In the genomic region with DNA sequence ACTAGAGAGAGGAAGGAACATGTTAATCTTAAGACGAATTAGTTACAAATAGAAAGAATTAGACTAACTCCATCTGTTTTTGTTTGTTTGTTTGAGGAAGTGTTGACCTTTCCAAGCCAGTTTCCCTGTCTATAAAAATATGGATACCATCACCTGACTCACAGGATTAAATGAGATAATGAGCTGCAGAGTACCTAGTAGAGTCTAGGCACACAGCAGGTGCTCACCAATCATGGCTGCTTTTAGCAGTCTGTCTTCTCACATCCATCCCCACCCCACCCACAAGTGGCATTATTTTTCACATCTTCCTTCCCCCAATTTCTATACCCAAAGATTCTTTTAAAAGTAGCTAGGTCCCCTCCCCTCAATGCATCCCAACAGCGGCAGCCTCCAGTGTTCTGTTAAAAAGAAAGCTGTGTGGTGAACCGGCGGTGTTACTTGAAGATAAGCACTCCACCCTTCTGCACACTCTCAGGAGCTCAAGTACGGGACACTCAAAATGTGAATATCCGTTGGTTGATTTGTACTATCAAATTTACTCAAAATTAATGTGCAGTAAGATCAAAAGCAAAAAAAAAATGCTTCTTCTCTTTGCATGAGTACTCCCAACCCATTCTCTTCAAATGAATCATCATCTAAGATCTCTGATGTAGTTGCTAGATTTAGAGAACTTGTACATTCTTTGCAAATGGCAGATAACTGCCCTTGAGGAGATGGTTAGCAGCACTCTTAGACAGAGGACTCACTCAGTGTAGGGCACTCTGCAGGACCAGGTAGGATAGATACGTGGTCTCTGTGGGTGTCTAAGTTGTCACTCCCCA, we compare ENCODE assay signal across 8 cellular contexts.
A peak's percentile ranks its signal among the peaks of the same experiment; 100 is the strongest.
DNase-seq lines count a peak whose midpoint lies in the region; ATAC-seq and TF ChIP-seq lines count a peak whose summit lies in the region.

No MANE protein-coding gene starts in this region.

- no peaks in the 10 kb centered on the region for H3F3A ChIP-seq in DOHH2 (ENCODE audit: control insufficient read depth, insufficient read depth)

- H3K4me3 ChIP-seq in DOHH2 (ENCODE audit: low read length) (peak overlapping the region; percentile 33), fibroblast of pulmonary artery (replicated peaks; ENCODE audit: low read depth, low read length) (no peak overlapping the region), esophagus muscularis mucosa (no peak overlapping the region), psoas muscle (no peak overlapping the region), left ventricle myocardium inferior (no peak overlapping the region)

- WGBS in esophagus muscularis mucosa, result 80% methylated on average over 7 of the region's 7 CpGs
- WGBS in psoas muscle, 3 donors, result 77 to 88% (median 79%) methylated on average over 7 of the region's 7 CpGs

- peak overlapping the region; percentile 43 for H3K4me2 ChIP-seq in DOHH2 (ENCODE audit: low read length)

- DNase-seq in fibroblast of pulmonary artery (ENCODE audit: low read depth) (peak; percentile 67), esophagus muscularis mucosa (ENCODE audit: extremely low spot score) (no peak), psoas muscle (no peak), HPDE6-E6E7 (ENCODE audit: extremely low spot score) (no peak), left ventricle myocardium inferior (no peak)

- TF ChIP-seq CTCF in DOHH2 (IDR thresholded peaks at IDR 0.05; ENCODE audit: low read depth, low read length, poor library complexity, severe bottlenecking) (no peak), fibroblast of pulmonary artery (IDR thresholded peaks at IDR 0.05; ENCODE audit: low read length, missing control alignments) (no peak), esophagus muscularis mucosa (IDR thresholded peaks at IDR 0.05) (no peak), psoas muscle (IDR thresholded peaks at IDR 0.05) (no peak), left ventricle myocardium inferior (IDR thresholded peaks at IDR 0.05; ENCODE audit: borderline replicate concordance) (no peak)

- peak; percentile 74 for ATAC-seq in GM19455 (IDR thresholded peaks at IDR 0.05; ENCODE audit: unreplicated experiment)
- ATAC-seq in HG03521 (IDR thresholded peaks at IDR 0.05; ENCODE audit: unreplicated experiment), result peak; percentile 64
- no peak for ATAC-seq in psoas muscle

- H3K4me1 ChIP-seq in DOHH2 (ENCODE audit: control insufficient read depth, low read length) (peaks cover 24% of the 10 kb centered on the region), esophagus muscularis mucosa (peaks cover 12 to 24% (median 15%) of the 10 kb centered on the region in 4 donors), psoas muscle (peaks cover 40% of the 10 kb centered on the region), left ventricle myocardium inferior (peaks cover 60% of the 10 kb centered on the region)

- H3K9me3 ChIP-seq in DOHH2 (ENCODE audit: control insufficient read depth, insufficient read depth, low read length), result no peaks in the 10 kb centered on the region
- no peaks in the 10 kb centered on the region for H3K9me3 ChIP-seq in esophagus muscularis mucosa
- H3K9me3 ChIP-seq in psoas muscle, result no peaks in the 10 kb centered on the region
- no peaks in the 10 kb centered on the region for H3K9me3 ChIP-seq in left ventricle myocardium inferior (replicated peaks)

- no peaks in the 10 kb centered on the region for H3K27me3 ChIP-seq in DOHH2 (ENCODE audit: control insufficient read depth, low read length)
- no peaks in the 10 kb centered on the region for H3K27me3 ChIP-seq in esophagus muscularis mucosa
- H3K27me3 ChIP-seq in psoas muscle (ENCODE audit: insufficient read depth in 3 of 3, low read length in 2 of 3), result no peaks in the 10 kb centered on the region
- no peaks in the 10 kb centered on the region for H3K27me3 ChIP-seq in left ventricle myocardium inferior (ENCODE audit: low read depth)

- H3K36me3 ChIP-seq in DOHH2 (ENCODE audit: control insufficient read depth, low read length) (no peaks in the 10 kb centered on the region), esophagus muscularis mucosa (no peaks in the 10 kb centered on the region), psoas muscle (ENCODE audit: insufficient read depth in 1 of 2, low read depth in 1 of 2) (peaks cover 0 to 2% of the 10 kb centered on the region in 2 donors), left ventricle myocardium inferior (no peaks in the 10 kb centered on the region)

- TF ChIP-seq POLR2A in esophagus muscularis mucosa (IDR thresholded peaks at IDR 0.05; ENCODE audit: low read depth), result no peak

- H3K79me2 ChIP-seq in DOHH2 (ENCODE audit: control insufficient read depth, low read length), result no peaks in the 10 kb centered on the region

- no peak for TF ChIP-seq EP300 in esophagus muscularis mucosa (IDR thresholded peaks at IDR 0.05)

- no peaks in the 10 kb centered on the region for H3K9me2 ChIP-seq in DOHH2 (replicated peaks; ENCODE audit: control insufficient read depth, low read length)

- no peaks in the 10 kb centered on the region for H4K20me1 ChIP-seq in DOHH2 (ENCODE audit: control insufficient read depth, insufficient read depth, low read depth, low read length)

- no peak overlapping the region for H3K27ac ChIP-seq in DOHH2 (ENCODE audit: low read depth, low read length)
- H3K27ac ChIP-seq in esophagus muscularis mucosa (replicated peaks in 1 of 4), result no peak overlapping the region
- H3K27ac ChIP-seq in psoas muscle, result no peak overlapping the region
- H3K27ac ChIP-seq in left ventricle myocardium inferior (replicated peaks), result no peak overlapping the region

- intact Hi-C loops in esophagus muscularis mucosa (cut with DNase I), result no loop called here
- intact Hi-C loops in psoas muscle (cut with DNase I), result no loop called here
- intact Hi-C loops in left ventricle myocardium inferior (cut with micrococcal nuclease), result no loop called here

Comparison
In these comparisons a context has a peak if more than half of its experiments do, and no peak if none do; other contexts are left out.
1. ATAC-seq: peak in GM19455 (single experiment) and HG03521 (single experiment); none in psoas muscle (0 of 4).